Comparison of ENCODE assay signal across 1 cellular context in the genomic region with DNA sequence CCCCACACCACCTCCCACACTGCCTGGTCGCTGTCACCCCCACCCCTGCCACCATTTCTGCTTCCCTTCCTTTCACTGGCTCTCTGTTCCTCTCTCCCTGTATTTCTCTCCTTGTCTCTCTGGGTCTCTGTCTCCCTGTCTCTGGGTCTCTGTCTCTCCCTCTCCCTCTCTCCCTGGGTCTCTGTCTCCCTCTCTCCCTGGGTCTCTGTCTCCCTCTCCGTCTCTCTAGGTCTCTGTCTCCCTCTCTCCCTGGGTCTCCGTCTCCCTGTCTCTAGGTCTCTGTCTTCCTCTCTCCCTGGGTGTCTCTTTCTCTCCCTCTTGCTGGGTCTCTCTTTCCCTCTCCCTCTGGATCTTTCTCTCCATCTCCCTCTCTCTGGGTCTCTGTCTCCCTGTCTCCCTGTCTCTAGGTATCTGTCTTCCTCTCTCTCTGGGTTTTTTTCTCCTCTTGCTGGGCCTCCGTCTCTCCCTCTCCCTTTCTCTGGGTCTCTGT.
TF ChIP-seq lines count a peak whose summit lies in the region.

No MANE protein-coding gene starts in this region.

TF ChIP-seq in SK-N-SH treated with all-trans-retinoic acid at 6 μM for 48 hours, 23 proteins besides CTCF, POLR2A, EP300 and RAD21:
- TF ChIP-seq RARB (CRISPR knock-in tag; IDR thresholded peaks at IDR 0.05) (no peak), ZNF8 (CRISPR knock-in tag; IDR thresholded peaks at IDR 0.05) (no peak), SNAI2 (CRISPR knock-in tag; IDR thresholded peaks at IDR 0.05) (no peak), ZC3H10 (CRISPR knock-in tag; IDR thresholded peaks at IDR 0.05) (no peak), TOX (CRISPR knock-in tag; IDR thresholded peaks at IDR 0.05; ENCODE audit: borderline replicate concordance) (no peak), PPARA (CRISPR knock-in tag; IDR thresholded peaks at IDR 0.05; ENCODE audit: borderline replicate concordance) (no peak), TCF4 (CRISPR knock-in tag; IDR thresholded peaks at IDR 0.05; ENCODE audit: borderline replicate concordance) (no peak), ZFP30 (CRISPR knock-in tag; IDR thresholded peaks at IDR 0.05) (no peak), CSDC2 (CRISPR knock-in tag; IDR thresholded peaks at IDR 0.05) (no peak), ZNF70 (CRISPR knock-in tag; IDR thresholded peaks at IDR 0.05) (no peak), ARNTL (CRISPR knock-in tag; IDR thresholded peaks at IDR 0.05; ENCODE audit: borderline replicate concordance, low read depth) (no peak), GLIS3 (CRISPR knock-in tag; IDR thresholded peaks at IDR 0.05) (no peak)
- TF ChIP-seq, protein P1, sequence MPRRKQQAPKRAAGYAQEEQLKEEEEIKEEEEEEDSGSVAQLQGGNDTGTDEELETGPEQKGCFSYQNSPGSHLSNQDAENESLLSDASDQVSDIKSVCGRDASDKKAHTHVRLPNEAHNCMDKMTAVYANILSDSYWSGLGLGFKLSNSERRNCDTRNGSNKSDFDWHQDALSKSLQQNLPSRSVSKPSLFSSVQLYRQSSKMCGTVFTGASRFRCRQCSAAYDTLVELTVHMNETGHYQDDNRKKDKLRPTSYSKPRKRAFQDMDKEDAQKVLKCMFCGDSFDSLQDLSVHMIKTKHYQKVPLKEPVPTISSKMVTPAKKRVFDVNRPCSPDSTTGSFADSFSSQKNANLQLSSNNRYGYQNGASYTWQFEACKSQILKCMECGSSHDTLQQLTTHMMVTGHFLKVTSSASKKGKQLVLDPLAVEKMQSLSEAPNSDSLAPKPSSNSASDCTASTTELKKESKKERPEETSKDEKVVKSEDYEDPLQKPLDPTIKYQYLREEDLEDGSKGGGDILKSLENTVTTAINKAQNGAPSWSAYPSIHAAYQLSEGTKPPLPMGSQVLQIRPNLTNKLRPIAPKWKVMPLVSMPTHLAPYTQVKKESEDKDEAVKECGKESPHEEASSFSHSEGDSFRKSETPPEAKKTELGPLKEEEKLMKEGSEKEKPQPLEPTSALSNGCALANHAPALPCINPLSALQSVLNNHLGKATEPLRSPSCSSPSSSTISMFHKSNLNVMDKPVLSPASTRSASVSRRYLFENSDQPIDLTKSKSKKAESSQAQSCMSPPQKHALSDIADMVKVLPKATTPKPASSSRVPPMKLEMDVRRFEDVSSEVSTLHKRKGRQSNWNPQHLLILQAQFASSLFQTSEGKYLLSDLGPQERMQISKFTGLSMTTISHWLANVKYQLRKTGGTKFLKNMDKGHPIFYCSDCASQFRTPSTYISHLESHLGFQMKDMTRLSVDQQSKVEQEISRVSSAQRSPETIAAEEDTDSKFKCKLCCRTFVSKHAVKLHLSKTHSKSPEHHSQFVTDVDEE (CRISPR knock-in tag; IDR thresholded peaks at IDR 0.05): no peak
- TF ChIP-seq, protein P2, sequence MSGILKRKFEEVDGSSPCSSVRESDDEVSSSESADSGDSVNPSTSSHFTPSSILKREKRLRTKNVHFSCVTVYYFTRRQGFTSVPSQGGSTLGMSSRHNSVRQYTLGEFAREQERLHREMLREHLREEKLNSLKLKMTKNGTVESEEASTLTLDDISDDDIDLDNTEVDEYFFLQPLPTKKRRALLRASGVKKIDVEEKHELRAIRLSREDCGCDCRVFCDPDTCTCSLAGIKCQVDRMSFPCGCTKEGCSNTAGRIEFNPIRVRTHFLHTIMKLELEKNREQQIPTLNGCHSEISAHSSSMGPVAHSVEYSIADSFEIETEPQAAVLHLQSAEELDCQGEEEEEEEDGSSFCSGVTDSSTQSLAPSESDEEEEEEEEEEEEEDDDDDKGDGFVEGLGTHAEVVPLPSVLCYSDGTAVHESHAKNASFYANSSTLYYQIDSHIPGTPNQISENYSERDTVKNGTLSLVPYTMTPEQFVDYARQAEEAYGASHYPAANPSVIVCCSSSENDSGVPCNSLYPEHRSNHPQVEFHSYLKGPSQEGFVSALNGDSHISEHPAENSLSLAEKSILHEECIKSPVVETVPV (CRISPR knock-in tag; IDR thresholded peaks at IDR 0.05): no peak
TF ChIP-seq in SK-N-SH treated with all-trans-retinoic acid at 6 μM for 48 hours: peak in this region for 0.
